17 cellular contexts compared by ENCODE assay signal in genomic region chr16:80085606-80086005, GRCh38.
"Had no signal": no experiment of that assay in that cellular context is flagged by ENCODE, and none has a peak within 500 bp of the region (broad histone marks: within the 10 kb centered on the region; RNA-seq: fewer than 3 reads in every experiment).

No MANE protein-coding gene starts in this region.

- H3K4me1 ChIP-seq: tibial artery, upper lobe of right lung had no signal

- H3K9me3 Mint-ChIP-seq: natural killer cell; neural crest cell; stimulated activated naive CD8-positive, alpha-beta T cell treated with anti-CD3 and anti-CD28 coated beads, Interleukin-15, Interleukin-2, amounts not matched to agents 100 ng/mL and 50 ng/mL, for 24 hours had no signal

- ATAC-seq: mucosa of descending colon, natural killer cell, upper lobe of right lung had no signal

- H2AFZ ChIP-seq: hepatocyte had no signal

- DNase-seq: effector memory CD4-positive, alpha-beta T cell; esophagus squamous epithelium; foreskin fibroblast; mammary epithelial cell; mucosa of descending colon; natural killer cell; ovary; small intestine; stimulated activated CD4-positive, alpha-beta T cell treated with anti-CD3 and anti-CD28 coated beads, Interleukin-12 subunit alpha, Interleukin-12 subunit beta, amount 100 ng/mL, for 4 hours; tibial artery; upper lobe of right lung had no signal

- H3K36me3 Mint-ChIP-seq: natural killer cell had no signal

- H3K4me3 Mint-ChIP-seq: natural killer cell; neural crest cell; stimulated activated naive CD8-positive, alpha-beta T cell treated with anti-CD3 and anti-CD28 coated beads, Interleukin-15, Interleukin-2, amounts not matched to agents 100 ng/mL and 50 ng/mL, for 24 hours had no signal

- H3K27ac ChIP-seq: esophagus squamous epithelium, hepatocyte, ovary, right atrium auricular region, tibial artery, upper lobe of right lung, vagina had no signal

- H3K79me2 ChIP-seq: hepatocyte had no signal

- H3K4me2 ChIP-seq: hepatocyte had no signal

- H3K9me3 ChIP-seq: esophagus squamous epithelium, mucosa of descending colon, ovary, right atrium auricular region, tibial artery, upper lobe of right lung, vagina had no signal

- H3K36me3 ChIP-seq: esophagus squamous epithelium, ovary, right atrium auricular region, tibial artery, upper lobe of right lung, vagina had no signal

- H3K27me3 Mint-ChIP-seq: stimulated activated naive CD8-positive, alpha-beta T cell treated with anti-CD3 and anti-CD28 coated beads, Interleukin-15, Interleukin-2, amounts not matched to agents 100 ng/mL and 50 ng/mL, for 24 hours had no signal

- H3K4me3 ChIP-seq: esophagus squamous epithelium, hepatocyte, mucosa of descending colon, ovary, right atrium auricular region, tibial artery, upper lobe of right lung, vagina had no signal

- FAIRE-seq: endometrium, small intestine had no signal

- H3K27me3 ChIP-seq: esophagus squamous epithelium, hepatocyte, ovary, right atrium auricular region, tibial artery, upper lobe of right lung, vagina had no signal

- H3K4me1 Mint-ChIP-seq: natural killer cell, neural crest cell had no signal
